In the genomic region with DNA sequence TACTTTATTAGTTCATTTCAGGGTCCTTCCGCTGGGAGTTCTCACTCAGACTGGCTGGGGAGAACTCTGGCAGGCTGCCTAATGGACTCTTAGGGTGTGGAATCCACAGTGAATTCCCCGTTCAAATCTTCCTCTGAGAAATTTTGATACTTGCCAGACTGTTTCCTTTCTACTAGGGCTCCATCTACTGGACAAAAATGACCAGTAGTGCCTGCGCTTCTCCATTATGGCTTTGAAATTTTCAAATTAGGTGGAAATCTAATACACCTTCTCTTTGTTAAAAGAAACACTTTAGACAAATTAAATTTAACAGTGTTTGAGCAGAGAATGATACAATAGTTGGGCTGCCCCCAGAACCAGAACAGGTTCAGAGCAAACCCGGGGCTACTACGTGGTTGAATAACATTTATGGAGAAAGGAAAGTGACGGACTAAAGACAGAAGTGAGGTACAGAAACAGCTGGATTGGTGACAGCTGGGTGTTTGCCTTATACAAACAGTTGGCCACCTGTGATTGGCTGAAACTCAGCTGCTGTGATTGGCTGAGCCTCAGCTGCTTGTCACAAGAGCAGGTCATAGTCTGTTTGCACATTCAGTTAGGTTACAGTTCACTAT, we compare ENCODE assay signal across 8 cellular contexts. TPM values are rescaled to one million over a fixed set of nuclear protein-coding genes. Genes with fewer than 3 reads are reported as not detected.
DNase-seq lines count a peak whose midpoint lies in the region; ATAC-seq, FAIRE-seq and TF ChIP-seq lines count a peak whose summit lies in the region.

No MANE protein-coding gene starts in this region.

- H3K9me2 ChIP-seq in HCT116 (ENCODE audit: insufficient read depth), result no peaks in the 10 kb centered on the region

- TF ChIP-seq CTCF in HCT116 (IDR thresholded peaks at IDR 0.05 in 2 of 3, conservative IDR thresholded peaks at IDR 0.05 in 1 of 3; ENCODE audit: borderline replicate concordance in 1 of 3, insufficient read depth in 1 of 3, low read depth in 2 of 3, low read length in 2 of 3) (peak; percentile 79 to 93 (median 92)), endothelial cell of umbilical vein (IDR thresholded peaks at IDR 0.05; ENCODE audit: extremely low read depth in 1 of 2, insufficient read depth in 1 of 2, low read depth in 1 of 2, low read length in 2 of 2) (peak; percentile 52 to 72)

- H3K4me3 ChIP-seq in HCT116 (replicated peaks in 1 of 2; ENCODE audit: low read depth in 1 of 2, low read length in 2 of 2) (peak overlapping the region; percentile 27 to 33; a peak in 3 of 4 replicates), endothelial cell of umbilical vein (replicated peaks in 1 of 3; ENCODE audit: insufficient read depth in 1 of 3, low read depth in 1 of 3, low read length in 3 of 3) (no peak overlapping the region), mesendoderm (ENCODE audit: low read length) (no peak overlapping the region)

- BruUV-seq in HCT116 (replicated peaks; lab: Mats Ljungman, UMichigan), result no TSS peak
- BruUV-seq in endothelial cell of umbilical vein (replicated peaks; lab: Mats Ljungman, UMichigan), result no TSS peak

- peak; percentile 94 for ATAC-seq in HCT116
- ATAC-seq in T-helper 17 cell, result peak; percentile 67
- no peak for ATAC-seq in GM18867 (IDR thresholded peaks at IDR 0.05; ENCODE audit: unreplicated experiment)

- no peak overlapping the region for H4K8ac ChIP-seq in mesendoderm (ENCODE audit: low read depth, low read length)

- H4K5ac ChIP-seq in mesendoderm (ENCODE audit: low read length), result no peak overlapping the region

- no peak overlapping the region for H2AK5ac ChIP-seq in mesendoderm (ENCODE audit: low read length)

- H3K27ac Mint-ChIP-seq in T-helper 17 cell, result peak overlapping the region; percentile 43

- no peak overlapping the region for H3K23ac ChIP-seq in mesendoderm (ENCODE audit: low read length)

- intact Hi-C loops in HCT116 (cut with micrococcal nuclease), result loop anchor here (1.0 to 10.0 kb wide), 5 partner anchors 176 to 524 kb away; a partner anchor contains a TSS
- intact Hi-C loops in endothelial cell of umbilical vein (cut with micrococcal nuclease), result loop anchor here (1.0 to 5.0 kb wide), 7 partner anchors 20 to 524 kb away; a partner anchor contains a TSS

- no peaks in the 10 kb centered on the region for H3K36me3 ChIP-seq in HCT116 (ENCODE audit: control insufficient read depth in 1 of 2, insufficient read depth in 2 of 2, low read length in 2 of 2)
- H3K36me3 ChIP-seq in endothelial cell of umbilical vein (ENCODE audit: control insufficient read depth in 2 of 2, extremely low read depth in 1 of 2, insufficient read depth in 2 of 2, low read length in 2 of 2), result no peaks in the 10 kb centered on the region
- H3K36me3 ChIP-seq in mesendoderm (ENCODE audit: control insufficient read depth, insufficient read depth, low read length), result no peaks in the 10 kb centered on the region

- FAIRE-seq in endothelial cell of umbilical vein (lab: Jason Lieb, UNC), result peak; percentile 83
- FAIRE-seq in urothelium cell line (lab: Jason Lieb, UNC), result no peak

- H3K4me1 Mint-ChIP-seq in T-helper 17 cell, result peaks cover 9% of the 10 kb centered on the region

- H3K9me3 ChIP-seq in HCT116 (ENCODE audit: control insufficient read depth in 1 of 2, insufficient read depth in 1 of 2, low read depth in 1 of 2, low read length in 2 of 2) (no peaks in the 10 kb centered on the region), T-helper 17 cell (ENCODE audit: control insufficient read depth, low read length, poor library complexity, severe bottlenecking) (no peaks in the 10 kb centered on the region), endothelial cell of umbilical vein (replicated peaks; ENCODE audit: control insufficient read depth, insufficient read depth, low read length) (no peaks in the 10 kb centered on the region)

- CTCF ChIA-PET in HCT116 (lab: Charles Lee), result interaction anchor here (0.6 to 1.7 kb wide), 17 partner anchors 9 to 524 kb away, joined by 3 to 42 read pairs (median 3); a partner anchor contains a TSS
- CTCF ChIA-PET in endothelial cell of umbilical vein (lab: Charles Lee), result interaction anchor here (0.8 to 1.8 kb wide), 9 partner anchors 21 to 524 kb away, joined by 3 to 42 read pairs (median 4); no protein-coding TSS in a partner anchor

- dilution Hi-C loops in endothelial cell of umbilical vein (cut with MboI; ENCODE audit: extremely low pct_ligation_motif_present, low sequenced_read_pairs), result no loop called here

- no peak overlapping the region for H2BK5ac ChIP-seq in mesendoderm (ENCODE audit: low read length)

- H3K4me3 Mint-ChIP-seq in T-helper 17 cell, result no peak overlapping the region

- H3K79me2 ChIP-seq in HCT116 (ENCODE audit: insufficient read depth, low read length) (no peaks in the 10 kb centered on the region), endothelial cell of umbilical vein (ENCODE audit: control insufficient read depth, insufficient read depth, low read length) (no peaks in the 10 kb centered on the region), mesendoderm (ENCODE audit: control insufficient read depth, insufficient read depth, low read length) (no peaks in the 10 kb centered on the region)

- no CpG with 5 or more reads among the region's 6 CpGs for WGBS in mesendoderm (ENCODE audit: extremely low coverage, insufficient coverage, low lambda C conversion rate)

- no peaks in the 10 kb centered on the region for H3K27me3 ChIP-seq in HCT116 (ENCODE audit: insufficient read depth, low read length)
- no peaks in the 10 kb centered on the region for H3K27me3 ChIP-seq in endothelial cell of umbilical vein (ENCODE audit: control insufficient read depth in 2 of 2, insufficient read depth in 2 of 2, low read length in 2 of 2)
- no peaks in the 10 kb centered on the region for H3K27me3 ChIP-seq in mesendoderm (ENCODE audit: insufficient read depth, low read length, poor library complexity)

- H3K9me1 ChIP-seq in endothelial cell of umbilical vein (replicated peaks; ENCODE audit: control insufficient read depth, extremely low read depth, insufficient read depth, low read length), result no peaks in the 10 kb centered on the region

- H3K27me3 Mint-ChIP-seq in T-helper 17 cell, result peaks cover 7% of the 10 kb centered on the region

- H3K27ac ChIP-seq in HCT116 (ENCODE audit: low read depth, low read length), result peak overlapping the region; percentile 21; the same call in 1 of the 2 replicates
- no peak overlapping the region for H3K27ac ChIP-seq in endothelial cell of umbilical vein (ENCODE audit: insufficient read depth, low read depth, low read length)
- H3K27ac ChIP-seq in mesendoderm (ENCODE audit: low read depth, low read length), result no peak overlapping the region

- no peak overlapping the region for H2BK120ac ChIP-seq in mesendoderm (ENCODE audit: low read depth, low read length)

- DNase-seq in ELF-1 (ENCODE audit: low read depth, low spot score), result peak; percentile 84
- DNase-seq in HCT116 (ENCODE audit: low read depth, low spot score), result peak; percentile 85
- DNase-seq in NCI-H187 (lab: John Stamatoyannopoulos, UW), result peak; percentile 21 to 66
- DNase-seq in T-helper 17 cell, result no peak
- peak; percentile 93 for DNase-seq in endothelial cell of umbilical vein (ENCODE audit: low read depth, low spot score)
- DNase-seq in mesendoderm, result peak; percentile 95
- DNase-seq in urothelium cell line (ENCODE audit: low spot score), result peak; percentile 79

- POLR2A ChIA-PET in HCT116 (lab: Charles Lee), result interaction anchor here (1.0 kb wide), 1 partner anchor 175 kb away, joined by 4 read pairs; no protein-coding TSS in a partner anchor
- POLR2A ChIA-PET in endothelial cell of umbilical vein (lab: Charles Lee), result interaction anchor here (0.5 kb wide), 1 partner anchor 82 kb away, joined by 3 read pairs; no protein-coding TSS in a partner anchor

- H3K9ac ChIP-seq in HCT116 (ENCODE audit: low read length) (no peak overlapping the region), endothelial cell of umbilical vein (replicated peaks; ENCODE audit: extremely low read depth, insufficient read depth, low read length) (peak overlapping the region; percentile 24), mesendoderm (ENCODE audit: low read length) (no peak overlapping the region)

- H4K20me1 ChIP-seq in HCT116 (ENCODE audit: insufficient read depth) (no peaks in the 10 kb centered on the region), endothelial cell of umbilical vein (replicated peaks; ENCODE audit: control insufficient read depth, extremely low read depth, insufficient read depth, low read length) (no peaks in the 10 kb centered on the region)

- peak overlapping the region; percentile 63 for H3K4me2 ChIP-seq in HCT116 (ENCODE audit: low read length)
- H3K4me2 ChIP-seq in endothelial cell of umbilical vein (ENCODE audit: insufficient read depth, low read length), result peak overlapping the region; percentile 40
- no peak overlapping the region for H3K4me2 ChIP-seq in mesendoderm (ENCODE audit: low read length)

- H2AFZ ChIP-seq in HCT116 (ENCODE audit: low read depth, low read length, poor library complexity, severe bottlenecking) (peak overlapping the region; percentile 72), endothelial cell of umbilical vein (ENCODE audit: low read depth, low read length) (peak overlapping the region; percentile 23)

- RAD21 ChIA-PET in HCT116 (lab: Charles Lee; ENCODE audit: low non-redundant PET in 1 of 2, low total read pairs in 2 of 2, uncharacterized antibody in 2 of 2, unreplicated experiment in 2 of 2), result interaction anchor here in 1 of 2 experiments (0.7 to 1.0 kb wide), 2 partner anchors 175 to 438 kb away, joined by 4 read pairs; no protein-coding TSS in a partner anchor

- no peak overlapping the region for H3K4ac ChIP-seq in mesendoderm (ENCODE audit: low read depth, low read length)

- no peak overlapping the region for H3K56ac ChIP-seq in mesendoderm (ENCODE audit: low read length)

- peak; percentile 94 for TF ChIP-seq RAD21 in HCT116 (IDR thresholded peaks at IDR 0.05; ENCODE audit: low read depth)

- no peak overlapping the region for H3K18ac ChIP-seq in mesendoderm (ENCODE audit: low read length)

- no peak overlapping the region for H2BK15ac ChIP-seq in mesendoderm (replicated peaks; ENCODE audit: low read depth)

- no peaks in the 10 kb centered on the region for H3K36me3 Mint-ChIP-seq in T-helper 17 cell (ENCODE audit: low read depth)

- H3K79me1 ChIP-seq in mesendoderm (ENCODE audit: low read length), result no peaks in the 10 kb centered on the region

- no peak for TF ChIP-seq POLR2A in HCT116 (IDR thresholded peaks at IDR 0.05; ENCODE audit: borderline replicate concordance, extremely low read depth, insufficient read depth, insufficient read length)
- no peak for TF ChIP-seq POLR2A in endothelial cell of umbilical vein (IDR thresholded peaks at IDR 0.05; ENCODE audit: low read depth, low read length)

- peaks cover 8% of the 10 kb centered on the region in 2 experiments; a peak in 3 of 4 replicates for H3K4me1 ChIP-seq in HCT116 (ENCODE audit: control insufficient read depth in 1 of 2, insufficient read depth in 2 of 2, low read length in 2 of 2)
- peaks cover 24% of the 10 kb centered on the region for H3K4me1 ChIP-seq in endothelial cell of umbilical vein (ENCODE audit: control insufficient read depth, extremely low read depth, insufficient read depth, low read length)
- H3K4me1 ChIP-seq in mesendoderm (ENCODE audit: control insufficient read depth, low read depth, low read length), result no peaks in the 10 kb centered on the region

RNA-seq across cellular contexts. Expression of a gene that starts 52.9 kb away (rescaled TPM):
- total RNA-seq in HCT116 (2021; ENCODE audit: unreplicated experiment) (14.5 TPM), T-helper 17 cell (10 to 100 TPM; 12.0 to 12.1 TPM), endothelial cell of umbilical vein (9.9 and 11.0 TPM in 2 replicates)
- polyA plus RNA-seq in HCT116 (2012), result 6.0 and 7.0 TPM in 2 replicates
- 3.7 and 4.7 TPM in 2 replicates for polyA plus RNA-seq in endothelial cell of umbilical vein
- polyA plus RNA-seq in endothelial cell of umbilical vein (2011; cell fraction: cytosol; rRNA removed), result 4.8 and 4.9 TPM in 2 replicates
- 1.9 and 2.6 TPM in 2 replicates for polyA plus RNA-seq in endothelial cell of umbilical vein (2011; cell fraction: nucleus; rRNA removed)
- polyA plus RNA-seq in endothelial cell of umbilical vein (2012), result 7.8 and 11.9 TPM in 2 replicates
- 2.5 and 3.8 TPM in 2 replicates for polyA minus RNA-seq in endothelial cell of umbilical vein
- polyA minus RNA-seq in endothelial cell of umbilical vein (2011; cell fraction: cytosol; rRNA and poly(A)+ RNA removed), result 4.7 TPM
- polyA minus RNA-seq in endothelial cell of umbilical vein (2011; cell fraction: nucleus; rRNA and poly(A)+ RNA removed), result 1.8 and 1.9 TPM in 2 replicates
- polyA plus RNA-seq in mesendoderm (2013, experiment 1 of 2), result 11.1 TPM
- 11.4 TPM for polyA plus RNA-seq in mesendoderm (2013, experiment 2 of 2)

Comparison
In these comparisons a context has a peak if more than half of its experiments do, and no peak if none do; other contexts are left out.
1. DNase-seq: peak in ELF-1 (single experiment), HCT116 (single experiment), NCI-H187 (2 of 2), endothelial cell of umbilical vein (single experiment), mesendoderm (single experiment) and urothelium cell line (single experiment); none in T-helper 17 cell (0 of 3).
2. H3K4me3 ChIP-seq: peak in HCT116 (2 of 2); none in endothelial cell of umbilical vein (0 of 3) and mesendoderm (single experiment).